Comparison of ENCODE assay signal across 8 cellular contexts in the genomic region with DNA sequence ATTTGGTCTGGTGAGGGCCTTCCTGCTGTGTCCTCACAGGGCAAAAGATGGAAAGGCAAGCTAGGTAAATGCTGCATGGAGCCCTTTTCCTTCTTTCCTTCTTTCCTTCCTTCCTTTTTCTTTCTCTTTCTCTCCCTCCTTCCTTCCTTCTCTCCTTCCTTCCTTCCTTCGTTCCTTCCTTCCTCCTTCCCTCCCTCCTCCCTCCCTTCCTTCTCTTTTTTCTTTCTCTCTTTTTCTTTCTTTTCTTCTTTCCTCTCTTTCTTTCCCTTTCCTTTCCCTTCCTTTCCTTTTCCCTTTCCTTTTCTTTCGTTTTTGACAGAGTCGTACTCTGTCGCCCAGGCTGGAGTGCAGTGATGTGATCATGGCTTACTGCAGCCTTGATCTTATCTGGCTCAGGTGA.
"Had no signal": no experiment of that assay in that cellular context is flagged by ENCODE, and none has a peak within 500 bp of the region (broad histone marks: within the 10 kb centered on the region; RNA-seq: fewer than 3 reads in every experiment).

No MANE protein-coding gene starts in this region.

- FAIRE-seq: G401.6, GM12878, GM12891, GM12892, GM18507, GM19239 had no signal

- ATAC-seq: GM12878 had no signal

- DNase-seq: GDM1, GF-D8 had no signal

- H3K4me3 ChIP-seq: GM12878 had no signal
